In genomic region chr12:46442723-46443122, GRCh38 we compare ENCODE assay signal across 24 cellular contexts.
DNase-seq lines count a peak whose midpoint lies in the region; ATAC-seq, FAIRE-seq and TF ChIP-seq lines count a peak whose summit lies in the region.
"Had no signal": no experiment of that assay in that cellular context is flagged by ENCODE, and none has a peak within 500 bp of the region (broad histone marks: within the 10 kb centered on the region; RNA-seq: fewer than 3 reads in every experiment).

No MANE protein-coding gene starts in this region.

- H3K4me3 ChIP-seq in keratinocyte (ENCODE audit: control insufficient read depth in 2 of 3, extremely low read depth in 1 of 3, insufficient read depth in 2 of 3, low read depth in 1 of 3, low read length in 3 of 3) = peak overlapping the region in 2 of 3 experiments; percentile 46 to 60
- H3K4me3 ChIP-seq: BLaER1 treated with 17β-estradiol and CSF1 and Interleukin-3, amounts not matched to agents 10 nM and 100 nM; left lung; spleen; upper lobe of left lung had no signal

- no peaks in the 10 kb centered on the region for H3K9me3 Mint-ChIP-seq in activated CD4-positive, alpha-beta T cell treated with anti-CD3 and anti-CD28 coated beads for 36 hours (ENCODE audit: low read depth)
- peaks cover 6% of the 10 kb centered on the region for H3K9me3 Mint-ChIP-seq in WTC11
- H3K9me3 Mint-ChIP-seq: activated CD8-positive, alpha-beta T cell treated with anti-CD3 and anti-CD28 coated beads for 36 hours; central memory CD8-positive, alpha-beta T cell had no signal

- no peaks in the 10 kb centered on the region for H3K27me3 ChIP-seq in keratinocyte (ENCODE audit: control insufficient read depth, extremely low read depth, insufficient read depth, low read length)
- H3K27me3 ChIP-seq: BLaER1 treated with 17β-estradiol and CSF1 and Interleukin-3, amounts not matched to agents 10 nM and 100 nM; left lung; spleen; upper lobe of left lung had no signal

- H3K4me1 ChIP-seq in keratinocyte (ENCODE audit: control insufficient read depth, extremely low read depth, insufficient read depth, low read length) = peaks cover 65% of the 10 kb centered on the region

- FAIRE-seq in keratinocyte (lab: Jason Lieb, UNC) = peak; percentile 97
- FAIRE-seq: A204.1 had no signal

- H3K4me3 Mint-ChIP-seq in activated CD4-positive, alpha-beta T cell treated with anti-CD3 and anti-CD28 coated beads for 36 hours = no peak overlapping the region
- H3K4me3 Mint-ChIP-seq in WTC11 = no peak overlapping the region
- H3K4me3 Mint-ChIP-seq: activated CD8-positive, alpha-beta T cell treated with anti-CD3 and anti-CD28 coated beads for 36 hours; central memory CD8-positive, alpha-beta T cell had no signal

- no peaks in the 10 kb centered on the region for H3K79me2 ChIP-seq in keratinocyte (ENCODE audit: control insufficient read depth, insufficient read depth, low read length)

- H3K36me3 Mint-ChIP-seq in activated CD4-positive, alpha-beta T cell treated with anti-CD3 and anti-CD28 coated beads for 36 hours (ENCODE audit: low read depth) = no peaks in the 10 kb centered on the region
- H3K36me3 Mint-ChIP-seq in WTC11 = peaks cover 5% of the 10 kb centered on the region; the same call in 1 of the 2 replicates

- peak; percentile 4 for ATAC-seq in activated CD4-positive, alpha-beta T cell treated with anti-CD3 and anti-CD28 coated beads for 36 hours
- no peak for ATAC-seq in WTC11
- ATAC-seq: activated CD8-positive, alpha-beta T cell treated with anti-CD3 and anti-CD28 coated beads for 36 hours; left lung had no signal

- H3K9me1 ChIP-seq in keratinocyte (ENCODE audit: control insufficient read depth, extremely low read depth, insufficient read depth, low read length) = no peaks in the 10 kb centered on the region

- H3K27ac ChIP-seq in keratinocyte (ENCODE audit: control insufficient read depth, insufficient read depth, low read length) = peak overlapping the region; percentile 98
- H3K27ac ChIP-seq: BLaER1 treated with 17β-estradiol and CSF1 and Interleukin-3, amounts not matched to agents 10 nM and 100 nM; left lung; spleen; upper lobe of left lung had no signal

- peak overlapping the region; percentile 86 for H3K4me2 ChIP-seq in keratinocyte (ENCODE audit: control insufficient read depth, extremely low read depth, insufficient read depth, low read depth, low read length)
- H3K4me2 ChIP-seq: BLaER1 treated with 17β-estradiol and CSF1 and Interleukin-3, amounts not matched to agents 10 nM and 100 nM had no signal

- no peak for DNase-seq in activated CD4-positive, alpha-beta T cell treated with anti-CD3 and anti-CD28 coated beads for 36 hours
- DNase-seq in activated CD4-positive, alpha-beta T cell treated with anti-CD3 and anti-CD28 coated beads, Interleukin-2, amount 50 U/mL, for 4 hours = no peak
- no peak for DNase-seq in WTC11 (ENCODE audit: low spot score)
- no peak for DNase-seq in keratinocyte (ENCODE audit: low read depth, low spot score)
- no peak for DNase-seq in GM10248 (ENCODE audit: extremely low spot score)
- no peak for DNase-seq in stimulated activated naive CD4-positive, alpha-beta T cell treated with Interleukin-2 at 50 U/mL for 16 hours (lab: John Stamatoyannopoulos, UW)
- no peak for DNase-seq in HT-29 (ENCODE audit: low spot score)
- no peak for DNase-seq in 8988T
- DNase-seq: activated CD4-positive, CD25-positive, alpha-beta regulatory T cell; activated CD8-positive, alpha-beta T cell treated with anti-CD3 and anti-CD28 coated beads for 36 hours; activated naive CD4-positive, alpha-beta T cell; amygdala; Calu3; glutamatergic neuron; H7; left lung; NCI-H2107; NCI-H69; SIG-M5; spleen; upper lobe of left lung had no signal

- intact Hi-C loops in activated CD4-positive, alpha-beta T cell treated with anti-CD3 and anti-CD28 coated beads for 36 hours (cut with DNase I, micrococcal nuclease) = no loop called here

- POLR2A ChIA-PET in activated CD4-positive, alpha-beta T cell treated with anti-CD3 and anti-CD28 coated beads for 36 hours (lab: Charles Lee) = interaction anchor here (0.7 kb wide), 1 partner anchor 59 kb away, joined by 4 read pairs; no protein-coding TSS in a partner anchor
- POLR2A ChIA-PET in WTC11 (lab: Charles Lee) (interaction anchor here (0.7 kb wide), 1 partner anchor 17 kb away, joined by 4 read pairs; no protein-coding TSS in a partner anchor), GM10248 (lab: Yijun Ruan, JAX) (no interaction called here)

- H3K9ac ChIP-seq in keratinocyte (ENCODE audit: control insufficient read depth, extremely low read depth, insufficient read depth, low read length) = peak overlapping the region; percentile 83
- H3K9ac ChIP-seq: BLaER1 treated with 17β-estradiol and CSF1 and Interleukin-3, amounts not matched to agents 10 nM and 100 nM had no signal

- H3K27me3 Mint-ChIP-seq in activated CD4-positive, alpha-beta T cell treated with anti-CD3 and anti-CD28 coated beads for 36 hours = no peaks in the 10 kb centered on the region
- H3K27me3 Mint-ChIP-seq in WTC11 (ENCODE audit: low read depth) = no peaks in the 10 kb centered on the region
- H3K27me3 Mint-ChIP-seq: activated CD8-positive, alpha-beta T cell treated with anti-CD3 and anti-CD28 coated beads for 36 hours; central memory CD8-positive, alpha-beta T cell had no signal

- CTCF ChIA-PET in activated CD4-positive, alpha-beta T cell treated with anti-CD3 and anti-CD28 coated beads for 36 hours (lab: Charles Lee) = interaction anchor here (1.2 kb wide), 2 partner anchors 13 to 86 kb away, joined by 3 read pairs; no protein-coding TSS in a partner anchor
- CTCF ChIA-PET in WTC11 (lab: Charles Lee) = no interaction called here
- CTCF ChIA-PET in GM10248 (lab: Yijun Ruan, JAX) = interaction anchor here (1.2 kb wide), 2 partner anchors 14 to 18 kb away, joined by 3 read pairs; no protein-coding TSS in a partner anchor

- H3K36me3 ChIP-seq in keratinocyte (ENCODE audit: control insufficient read depth in 2 of 2, extremely low read depth in 1 of 2, insufficient read depth in 2 of 2, low read length in 2 of 2) = no peaks in the 10 kb centered on the region
- H3K36me3 ChIP-seq: BLaER1 treated with 17β-estradiol and CSF1 and Interleukin-3, amounts not matched to agents 10 nM and 100 nM; left lung; spleen; upper lobe of left lung had no signal

- TF ChIP-seq CTCF in WTC11 (IDR thresholded peaks at IDR 0.05) (no peak), keratinocyte (optimal IDR thresholded peaks at IDR 0.05 in 1 of 3, IDR thresholded peaks at IDR 0.05 in 1 of 3, conservative IDR thresholded peaks at IDR 0.05 in 1 of 3; ENCODE audit: extremely low read depth in 1 of 3, insufficient read depth in 2 of 3, low read length in 3 of 3) (no peak), GM10248 (IDR thresholded peaks at IDR 0.05; ENCODE audit: control extremely low read depth, extremely low read depth, low read depth, missing control alignments) (no peak)

- H4K20me1 ChIP-seq in keratinocyte (ENCODE audit: control insufficient read depth, extremely low read depth, insufficient read depth, low read length) = no peaks in the 10 kb centered on the region
- H4K20me1 ChIP-seq: BLaER1 treated with 17β-estradiol and CSF1 and Interleukin-3, amounts not matched to agents 10 nM and 100 nM had no signal

- no peak overlapping the region for H3K27ac Mint-ChIP-seq in activated CD4-positive, alpha-beta T cell treated with anti-CD3 and anti-CD28 coated beads for 36 hours
- peak overlapping the region; percentile 66 for H3K27ac Mint-ChIP-seq in WTC11
- H3K27ac Mint-ChIP-seq: activated CD8-positive, alpha-beta T cell treated with anti-CD3 and anti-CD28 coated beads for 36 hours had no signal

- dilution Hi-C loops in keratinocyte (cut with MboI; ENCODE audit: extremely low pct_ligation_motif_present, low sequenced_read_pairs) = no loop called here

- no peak overlapping the region for H2AFZ ChIP-seq in keratinocyte (ENCODE audit: control insufficient read depth, low read length)

- H3K9me3 ChIP-seq in keratinocyte (ENCODE audit: control insufficient read depth, low read depth, low read length) = no peaks in the 10 kb centered on the region
- H3K9me3 ChIP-seq: left lung, spleen, upper lobe of left lung had no signal

- peaks cover 10% of the 10 kb centered on the region for H3K4me1 Mint-ChIP-seq in activated CD4-positive, alpha-beta T cell treated with anti-CD3 and anti-CD28 coated beads for 36 hours
- H3K4me1 Mint-ChIP-seq in WTC11 = peaks cover 22% of the 10 kb centered on the region

TF ChIP-seq in WTC11, 78 proteins besides CTCF, POLR2A, EP300 and RAD21:
- no peak for TF ChIP-seq NR3C1 (CRISPR knock-in tag; conservative IDR thresholded peaks at IDR 0.05; ENCODE audit: low read depth)
- no peak for TF ChIP-seq ATF3 (CRISPR knock-in tag; conservative IDR thresholded peaks at IDR 0.05)
- TF ChIP-seq CDX4 (CRISPR knock-in tag; IDR thresholded peaks at IDR 0.05; ENCODE audit: borderline replicate concordance) = no peak
- TF ChIP-seq ZNF232 (CRISPR knock-in tag; IDR thresholded peaks at IDR 0.05) = no peak
- no peak for TF ChIP-seq SMAD4 (CRISPR knock-in tag; IDR thresholded peaks at IDR 0.05)
- no peak for TF ChIP-seq TCF7 (CRISPR knock-in tag; IDR thresholded peaks at IDR 0.05; ENCODE audit: low read depth)
- no peak for TF ChIP-seq JUN (CRISPR knock-in tag; IDR thresholded peaks at IDR 0.05)
- TF ChIP-seq NFE2L1 (CRISPR knock-in tag; IDR thresholded peaks at IDR 0.05) = no peak
- no peak for TF ChIP-seq ZNF121 (CRISPR knock-in tag; IDR thresholded peaks at IDR 0.05)
- TF ChIP-seq PRRX2 (CRISPR knock-in tag; IDR thresholded peaks at IDR 0.05) = no peak
